ENCODE assay signal across 12 cellular contexts in the genomic region with DNA sequence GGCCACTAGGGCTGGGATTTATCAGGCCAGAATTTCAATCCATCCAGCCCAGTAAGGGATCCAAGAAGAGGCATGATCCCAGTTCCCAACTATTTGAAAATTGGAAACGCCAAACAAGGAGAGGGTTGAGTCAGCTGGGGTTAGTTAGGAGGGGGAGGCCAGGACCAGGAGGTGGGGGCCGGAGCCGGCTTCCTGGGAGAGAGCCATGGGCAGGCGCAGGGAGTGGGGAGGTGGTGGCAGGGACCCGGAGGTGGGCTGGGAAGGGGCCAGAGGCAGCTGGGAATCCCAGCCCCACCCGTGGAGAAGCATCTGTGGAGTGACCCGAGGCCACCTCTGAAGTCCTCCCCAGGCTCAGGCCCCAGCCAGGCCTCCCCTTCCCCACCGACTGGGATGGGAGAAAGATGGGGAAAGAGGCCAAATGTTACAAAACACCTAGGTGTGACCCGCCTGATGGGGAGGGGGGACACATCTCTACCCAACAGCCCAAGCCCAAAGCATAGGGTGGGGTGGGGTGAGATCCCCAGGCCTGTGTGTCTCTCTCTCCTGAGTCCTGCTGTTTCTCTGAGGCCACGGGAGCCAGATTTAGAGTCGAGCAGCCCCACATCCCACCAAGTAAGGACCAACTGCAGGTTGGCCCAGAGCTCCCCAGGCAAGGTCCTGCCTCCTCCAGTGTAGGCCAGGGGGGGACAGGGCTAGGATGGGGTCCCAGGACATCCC. TPM values are rescaled to one million over a fixed set of nuclear protein-coding genes. Genes with fewer than 3 reads are reported as not detected.
A peak's percentile ranks its signal among the peaks of the same experiment; 100 is the strongest.
DNase-seq lines count a peak whose midpoint lies in the region; ATAC-seq lines count a peak whose summit lies in the region.
"Had no signal": no experiment of that assay in that cellular context is flagged by ENCODE, and none has a peak within 500 bp of the region (broad histone marks: within the 10 kb centered on the region; RNA-seq: fewer than 3 reads in every experiment).

No MANE protein-coding gene starts in this region.

- no peak overlapping the region for H3K4me3 ChIP-seq in right cardiac atrium (ENCODE audit: low read length)
- H3K4me3 ChIP-seq in rectal smooth muscle tissue (ENCODE audit: low read length): peak overlapping the region; percentile 7

- peaks cover 58% of the 10 kb centered on the region for H3K4me1 ChIP-seq in right cardiac atrium (ENCODE audit: control insufficient read depth, insufficient read depth, low read length)
- H3K4me1 ChIP-seq in rectal smooth muscle tissue (ENCODE audit: control insufficient read depth, insufficient read depth, low read length): peaks cover 77% of the 10 kb centered on the region

- peak overlapping the region; percentile 79 for H3K27ac ChIP-seq in right cardiac atrium (ENCODE audit: low read length)
- H3K27ac ChIP-seq in rectal smooth muscle tissue (ENCODE audit: low read depth, low read length): peak overlapping the region; percentile 96

- H3K27me3 ChIP-seq in right cardiac atrium (ENCODE audit: control insufficient read depth, insufficient read depth) (no peaks in the 10 kb centered on the region), rectal smooth muscle tissue (ENCODE audit: control insufficient read depth, insufficient read depth, low read length) (no peaks in the 10 kb centered on the region)

- intact Hi-C loops in right cardiac atrium (cut with DNase I): no loop called here

- H3K9me3 ChIP-seq in right cardiac atrium (ENCODE audit: control insufficient read depth, low read length): no peaks in the 10 kb centered on the region

- H3K36me3 ChIP-seq in rectal smooth muscle tissue (ENCODE audit: control insufficient read depth, insufficient read depth, low read length): no peaks in the 10 kb centered on the region

- ATAC-seq in right cardiac atrium (peak; percentile 29 to 47), HG03342 (IDR thresholded peaks at IDR 0.05; ENCODE audit: unreplicated experiment) (no peak)

- DNase-seq in AG08395 (ENCODE audit: low spot score) (peak; percentile 89), amniotic epithelial cell (ENCODE audit: low read depth) (peak; percentile 51), right cardiac atrium (peak; percentile 80 to 90 (median 90)), superior temporal gyrus (ENCODE audit: extremely low spot score) (no peak), iPS-NIHi11 (ENCODE audit: low spot score) (no peak)
- no peak for DNase-seq in stimulated activated CD4-positive, alpha-beta T cell treated with anti-CD3 and anti-CD28 coated beads, Interleukin-2, amount 100 ng/mL, for 24 hours
- DNase-seq: activated T-cell treated with anti-CD3 and anti-CD28 coated beads for 4 hours; NK-92 treated with Interleukin-12 subunit alpha and Interleukin-12 subunit beta, amount 100 ng/mL, for 24 hours; T1000 had no signal

- H3K9ac ChIP-seq in rectal smooth muscle tissue (ENCODE audit: low read length): peak overlapping the region; percentile 74

- 19% methylated on average over 11 of the region's 11 CpGs for whole genome bisulfite sequencing in right cardiac atrium

RNA-seq across cellular contexts. Expression of a gene that starts 10.1 kb away (rescaled TPM):
- total RNA-seq in right cardiac atrium: 100 to 1,000 TPM; 320 to 659 (median 492) TPM
- polyA plus RNA-seq in right cardiac atrium: 257 TPM

RNA-seq across cellular contexts. Expression of a gene that starts 49.9 kb away (rescaled TPM):
- total RNA-seq in right cardiac atrium: under 1 TPM in 1 of 4 donors, not detected in 3; 0.53 TPM
- 0.09 TPM for polyA plus RNA-seq in right cardiac atrium
- total RNA-seq: cerebellum had no signal

Comparison
In these comparisons a context has a peak if more than half of its experiments do, and no peak if none do; other contexts are left out.
1. DNase-seq: peak in AG08395 (single experiment), amniotic epithelial cell (single experiment) and right cardiac atrium (3 of 3); none in superior temporal gyrus (single experiment), stimulated activated CD4-positive, alpha-beta T cell treated with anti-CD3 and anti-CD28 coated beads, Interleukin-2, amount 100 ng/mL, for 24 hours (0 of 2) and iPS-NIHi11 (single experiment).